In the genomic region with DNA sequence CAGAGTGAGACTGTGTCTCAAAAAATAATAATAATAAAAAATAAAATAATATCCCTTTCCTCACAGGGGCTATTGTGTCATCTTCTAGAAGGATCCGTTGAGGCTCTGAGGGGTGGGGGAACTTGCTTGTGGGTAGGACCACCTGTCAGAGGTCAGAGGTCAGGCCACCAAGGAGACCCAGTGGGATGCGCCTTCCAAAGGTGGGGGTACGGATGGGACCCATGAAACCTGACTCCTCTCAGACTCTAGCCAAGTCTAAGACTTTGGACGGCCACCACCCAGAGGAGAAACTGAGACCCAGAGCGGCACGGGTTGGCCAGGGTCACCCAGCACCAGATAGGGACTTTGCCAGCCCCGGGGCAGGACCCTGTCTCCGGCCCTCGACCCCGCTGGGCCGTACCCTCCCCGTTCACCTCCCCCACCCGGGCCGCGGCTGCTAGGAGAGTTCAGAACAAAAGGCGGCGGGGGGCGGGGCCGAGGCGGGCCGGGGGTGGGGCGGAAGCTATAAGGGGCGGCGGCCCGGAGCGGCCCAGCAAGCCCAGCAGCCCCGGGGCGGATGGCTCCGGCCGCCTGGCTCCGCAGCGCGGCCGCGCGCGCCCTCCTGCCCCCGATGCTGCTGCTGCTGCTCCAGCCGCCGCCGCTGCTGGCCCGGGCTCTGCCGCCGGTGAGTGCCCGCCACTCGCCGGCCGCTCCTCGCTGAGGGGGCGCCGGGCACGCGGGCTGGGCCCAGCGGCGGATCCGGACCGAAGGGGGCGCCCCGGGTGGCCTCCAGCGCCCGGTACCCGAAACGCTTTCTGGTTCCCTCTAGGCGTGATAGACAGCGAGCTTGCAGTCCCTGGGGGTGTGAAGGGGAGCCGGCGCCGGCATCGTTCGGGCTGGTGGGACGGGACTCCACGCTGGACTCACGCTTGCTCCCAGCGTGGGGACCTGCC, we compare ENCODE assay signal across 8 cellular contexts. TPM values are rescaled to one million over a fixed set of nuclear protein-coding genes. Genes with fewer than 3 reads are reported as not detected.
DNase-seq lines count a peak whose midpoint lies in the region; ATAC-seq and TF ChIP-seq lines count a peak whose summit lies in the region.

A gene with protein sequence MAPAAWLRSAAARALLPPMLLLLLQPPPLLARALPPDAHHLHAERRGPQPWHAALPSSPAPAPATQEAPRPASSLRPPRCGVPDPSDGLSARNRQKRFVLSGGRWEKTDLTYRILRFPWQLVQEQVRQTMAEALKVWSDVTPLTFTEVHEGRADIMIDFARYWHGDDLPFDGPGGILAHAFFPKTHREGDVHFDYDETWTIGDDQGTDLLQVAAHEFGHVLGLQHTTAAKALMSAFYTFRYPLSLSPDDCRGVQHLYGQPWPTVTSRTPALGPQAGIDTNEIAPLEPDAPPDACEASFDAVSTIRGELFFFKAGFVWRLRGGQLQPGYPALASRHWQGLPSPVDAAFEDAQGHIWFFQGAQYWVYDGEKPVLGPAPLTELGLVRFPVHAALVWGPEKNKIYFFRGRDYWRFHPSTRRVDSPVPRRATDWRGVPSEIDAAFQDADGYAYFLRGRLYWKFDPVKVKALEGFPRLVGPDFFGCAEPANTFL (plus strand): TSS at position 535 of the 932 bp plus-strand sequence. CDS start 22 bp downstream, at position 557.

- no peaks in the 10 kb centered on the region for H3K9me3 ChIP-seq in thyroid gland

- no peaks in the 10 kb centered on the region for H3K27me3 Mint-ChIP-seq in activated CD8-positive, alpha-beta T cell treated with anti-CD3 and anti-CD28 coated beads for 36 hours
- H3K27me3 Mint-ChIP-seq in naive B cell, result no peaks in the 10 kb centered on the region

- H3K4me3 Mint-ChIP-seq in activated CD8-positive, alpha-beta T cell treated with anti-CD3 and anti-CD28 coated beads for 36 hours, result peak within 1 kb of the TSS; percentile 65
- H3K4me3 Mint-ChIP-seq in naive B cell, result peak within 1 kb of the TSS; percentile 61 to 92 (median 86)

- H3K27me3 ChIP-seq in thyroid gland, result no peaks in the 10 kb centered on the region

- peaks cover 8 to 18% of the 10 kb centered on the region in 2 donors for H3K4me1 ChIP-seq in thyroid gland

- peak within 1 kb of the TSS; percentile 32 for H3K4me3 ChIP-seq in epithelial cell of esophagus (ENCODE audit: low read length)
- H3K4me3 ChIP-seq in thyroid gland (replicated peaks in 1 of 3), result peak within 1 kb of the TSS in 2 of 3 donors; percentile 32 to 35

- H3K27ac Mint-ChIP-seq in activated CD8-positive, alpha-beta T cell treated with anti-CD3 and anti-CD28 coated beads for 36 hours, result no peak within 1 kb of the TSS
- H3K27ac Mint-ChIP-seq in naive B cell, result peak within 1 kb of the TSS; percentile 8 to 97 (median 76)

- WGBS in thyroid gland, 2 donors, result 16 to 17% methylated on average over 7 to 12 of the region's 74 CpGs

- H3K27ac ChIP-seq in thyroid gland, result no peak within 1 kb of the TSS

- ATAC-seq in activated CD8-positive, alpha-beta T cell treated with anti-CD3 and anti-CD28 coated beads for 36 hours, result peak; percentile 57
- peak; percentile 48 to 50 for ATAC-seq in naive B cell (ENCODE audit: low read depth in 2 of 2)

- TF ChIP-seq POLR2A in thyroid gland (IDR thresholded peaks at IDR 0.05), result no peak

- H3K36me3 ChIP-seq in thyroid gland, result no peaks in the 10 kb centered on the region

- CTCF ChIA-PET in activated CD8-positive, alpha-beta T cell treated with anti-CD3 and anti-CD28 coated beads for 36 hours (lab: Charles Lee), result interaction anchor here (1.6 to 3.2 kb wide), 4 partner anchors 14 to 86 kb away, joined by 3 to 12 read pairs (median 6); a partner anchor contains a TSS

- no peaks in the 10 kb centered on the region for H3K36me3 Mint-ChIP-seq in activated CD8-positive, alpha-beta T cell treated with anti-CD3 and anti-CD28 coated beads for 36 hours (ENCODE audit: low read depth)
- no peaks in the 10 kb centered on the region for H3K36me3 Mint-ChIP-seq in naive B cell

- no peaks in the 10 kb centered on the region for H3K9me3 Mint-ChIP-seq in activated CD8-positive, alpha-beta T cell treated with anti-CD3 and anti-CD28 coated beads for 36 hours
- no peaks in the 10 kb centered on the region for H3K9me3 Mint-ChIP-seq in naive B cell

- peak; percentile 48 for DNase-seq in Daoy (ENCODE audit: low read depth)
- peak; percentile 33 for DNase-seq in NCI-H1105 treated with DMSO at 0.1 percent for 48 hours (lab: John Stamatoyannopoulos, UW)
- peak; percentile 62 for DNase-seq in activated CD8-positive, alpha-beta T cell treated with anti-CD3 and anti-CD28 coated beads for 36 hours
- DNase-seq in epithelial cell of esophagus (ENCODE audit: low read depth), result peak; percentile 17
- peak; percentile 54 for DNase-seq in naive B cell
- peak; percentile 50 to 58 for DNase-seq in thyroid gland
- DNase-seq in NCI-H446 treated with DMSO at 0.1 percent for 48 hours (lab: John Stamatoyannopoulos, UW), result no peak
- DNase-seq in NCI-H187 treated with DMSO at 0.1 percent for 48 hours (lab: John Stamatoyannopoulos, UW), result no peak

- H3K4me1 Mint-ChIP-seq in activated CD8-positive, alpha-beta T cell treated with anti-CD3 and anti-CD28 coated beads for 36 hours (ENCODE audit: low read depth), result peaks cover 11% of the 10 kb centered on the region
- peaks cover 36 to 64% (median 59%) of the 10 kb centered on the region in 3 donors for H3K4me1 Mint-ChIP-seq in naive B cell

- no peak for TF ChIP-seq CTCF in activated CD8-positive, alpha-beta T cell treated with anti-CD3 and anti-CD28 coated beads for 36 hours (IDR thresholded peaks at IDR 0.05)
- no peak for TF ChIP-seq CTCF in epithelial cell of esophagus (IDR thresholded peaks at IDR 0.05; ENCODE audit: insufficient read depth, low read depth, low read length, missing control alignments)
- TF ChIP-seq CTCF in thyroid gland (IDR thresholded peaks at IDR 0.05), result no peak

- POLR2A ChIA-PET in activated CD8-positive, alpha-beta T cell treated with anti-CD3 and anti-CD28 coated beads for 36 hours (lab: Charles Lee), result interaction anchor here (0.9 to 2.7 kb wide), 3 partner anchors 9 to 56 kb away, joined by 3 to 9 read pairs (median 3); no protein-coding TSS in a partner anchor

- intact Hi-C loops in activated CD8-positive, alpha-beta T cell treated with anti-CD3 and anti-CD28 coated beads for 36 hours (cut with micrococcal nuclease), result loop anchor here (5.0 kb wide), 1 partner anchor 65 kb away; a partner anchor contains a TSS
- intact Hi-C loops in thyroid gland (cut with DNase I), result no loop called here

RNA-seq across cellular contexts. Expression of the gene that starts here (rescaled TPM):
- 0.34 and 4.2 TPM in 2 replicates for total RNA-seq in Daoy (2014; rRNA removed; shearing (Covaris generic))
- 1 to 10 TPM in 1 of 2 experiments, under 1 TPM in 1; 0.85 to 1.4 TPM for total RNA-seq in activated CD8-positive, alpha-beta T cell treated with anti-CD3 and anti-CD28 coated beads for 36 hours
- 10 to 100 TPM; 10.2 to 18.9 (median 14.2) TPM for polyA plus RNA-seq in naive B cell (ENCODE audit: low read depth in 6 of 6)
- total RNA-seq in thyroid gland, result 1 to 10 TPM in 3 of 4 donors, under 1 TPM in 1; 0.38 to 2.3 (median 1.7) TPM

Comparison
In these comparisons a context has a peak if more than half of its experiments do, and no peak if none do; other contexts are left out.
1. DNase-seq: peak in Daoy (single experiment), NCI-H1105 treated with DMSO at 0.1 percent for 48 hours (single experiment), activated CD8-positive, alpha-beta T cell treated with anti-CD3 and anti-CD28 coated beads for 36 hours (single experiment), epithelial cell of esophagus (single experiment), naive B cell (single experiment) and thyroid gland (2 of 2); none in NCI-H446 treated with DMSO at 0.1 percent for 48 hours (single experiment) and NCI-H187 treated with DMSO at 0.1 percent for 48 hours (single experiment).